1 cellular context compared by ENCODE assay signal in the genomic region with DNA sequence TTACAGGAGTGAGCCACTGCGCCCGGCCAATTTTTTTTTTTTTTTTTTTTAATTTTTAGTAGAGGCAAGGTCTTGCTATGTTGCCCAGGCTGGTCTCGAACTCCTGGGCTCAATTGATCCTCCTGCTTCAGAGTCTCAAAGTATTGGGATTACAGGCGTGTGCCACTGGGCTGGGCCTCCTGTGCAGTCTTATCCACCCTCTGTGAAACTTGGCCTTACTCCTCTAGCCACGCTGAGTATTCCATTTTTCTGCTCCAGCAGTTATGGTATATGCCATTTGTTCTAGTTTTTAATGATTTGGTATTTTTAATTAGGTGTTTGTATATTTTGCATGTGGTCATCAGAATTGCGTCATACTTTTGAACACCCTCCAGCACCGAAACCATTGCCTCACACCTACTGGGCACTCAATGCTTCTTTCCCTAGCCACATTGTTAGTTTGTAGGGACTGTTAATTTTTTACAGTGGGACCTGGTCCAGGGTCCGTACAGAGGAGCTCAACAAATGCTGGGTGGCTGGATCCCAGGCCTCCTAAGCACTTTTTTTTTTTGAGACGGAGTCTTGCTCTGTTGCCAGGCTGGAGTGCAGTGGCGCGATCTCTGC.
A peak's percentile ranks its signal among the peaks of the same experiment; 100 is the strongest.
TF ChIP-seq lines count a peak whose summit lies in the region.

No MANE protein-coding gene starts in this region.

TF ChIP-seq in GM12878, 131 proteins besides CTCF, POLR2A, EP300 and RAD21:
- TF ChIP-seq IKZF1 (conservative IDR thresholded peaks at IDR 0.05) (peak; percentile 28; the same call in 1 of the 2 replicates), CEBPB (IDR thresholded peaks at IDR 0.05; ENCODE audit: borderline replicate concordance in 1 of 2, low read depth in 2 of 2, low read length in 2 of 2) (no peak), MTA2 (IDR thresholded peaks at IDR 0.05; ENCODE audit: low read depth) (peak; percentile 49; the same call in 1 of the 2 replicates), DPF2 (IDR thresholded peaks at IDR 0.05) (0 out of 2 replicates have a peak, but pooled peaks have one; percentile 32), POLR2AphosphoS2 (IDR thresholded peaks at IDR 0.05; ENCODE audit: low read depth, low read length) (no peak), NR2C1 (IDR thresholded peaks at IDR 0.05) (no peak), CHD4 (IDR thresholded peaks at IDR 0.05) (no peak), ZNF274 (IDR thresholded peaks at IDR 0.05; ENCODE audit: insufficient read depth, insufficient read length) (no peak), CREB1 (IDR thresholded peaks at IDR 0.05; ENCODE audit: low read depth) (no peak), ATF7 (IDR thresholded peaks at IDR 0.05; ENCODE audit: low read depth) (peak; percentile 81; the same call in 1 of the 2 replicates), SUZ12 (IDR thresholded peaks at IDR 0.05; ENCODE audit: unreplicated experiment) (no peak)
- TF ChIP-seq, protein P1, sequence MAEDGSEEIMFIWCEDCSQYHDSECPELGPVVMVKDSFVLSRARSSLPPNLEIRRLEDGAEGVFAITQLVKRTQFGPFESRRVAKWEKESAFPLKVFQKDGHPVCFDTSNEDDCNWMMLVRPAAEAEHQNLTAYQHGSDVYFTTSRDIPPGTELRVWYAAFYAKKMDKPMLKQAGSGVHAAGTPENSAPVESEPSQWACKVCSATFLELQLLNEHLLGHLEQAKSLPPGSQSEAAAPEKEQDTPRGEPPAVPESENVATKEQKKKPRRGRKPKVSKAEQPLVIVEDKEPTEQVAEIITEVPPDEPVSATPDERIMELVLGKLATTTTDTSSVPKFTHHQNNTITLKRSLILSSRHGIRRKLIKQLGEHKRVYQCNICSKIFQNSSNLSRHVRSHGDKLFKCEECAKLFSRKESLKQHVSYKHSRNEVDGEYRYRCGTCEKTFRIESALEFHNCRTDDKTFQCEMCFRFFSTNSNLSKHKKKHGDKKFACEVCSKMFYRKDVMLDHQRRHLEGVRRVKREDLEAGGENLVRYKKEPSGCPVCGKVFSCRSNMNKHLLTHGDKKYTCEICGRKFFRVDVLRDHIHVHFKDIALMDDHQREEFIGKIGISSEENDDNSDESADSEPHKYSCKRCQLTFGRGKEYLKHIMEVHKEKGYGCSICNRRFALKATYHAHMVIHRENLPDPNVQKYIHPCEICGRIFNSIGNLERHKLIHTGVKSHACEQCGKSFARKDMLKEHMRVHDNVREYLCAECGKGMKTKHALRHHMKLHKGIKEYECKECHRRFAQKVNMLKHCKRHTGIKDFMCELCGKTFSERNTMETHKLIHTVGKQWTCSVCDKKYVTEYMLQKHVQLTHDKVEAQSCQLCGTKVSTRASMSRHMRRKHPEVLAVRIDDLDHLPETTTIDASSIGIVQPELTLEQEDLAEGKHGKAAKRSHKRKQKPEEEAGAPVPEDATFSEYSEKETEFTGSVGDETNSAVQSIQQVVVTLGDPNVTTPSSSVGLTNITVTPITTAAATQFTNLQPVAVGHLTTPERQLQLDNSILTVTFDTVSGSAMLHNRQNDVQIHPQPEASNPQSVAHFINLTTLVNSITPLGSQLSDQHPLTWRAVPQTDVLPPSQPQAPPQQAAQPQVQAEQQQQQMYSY (CRISPR knock-in tag; IDR thresholded peaks at IDR 0.05) = no peak
- TF ChIP-seq, protein P2, sequence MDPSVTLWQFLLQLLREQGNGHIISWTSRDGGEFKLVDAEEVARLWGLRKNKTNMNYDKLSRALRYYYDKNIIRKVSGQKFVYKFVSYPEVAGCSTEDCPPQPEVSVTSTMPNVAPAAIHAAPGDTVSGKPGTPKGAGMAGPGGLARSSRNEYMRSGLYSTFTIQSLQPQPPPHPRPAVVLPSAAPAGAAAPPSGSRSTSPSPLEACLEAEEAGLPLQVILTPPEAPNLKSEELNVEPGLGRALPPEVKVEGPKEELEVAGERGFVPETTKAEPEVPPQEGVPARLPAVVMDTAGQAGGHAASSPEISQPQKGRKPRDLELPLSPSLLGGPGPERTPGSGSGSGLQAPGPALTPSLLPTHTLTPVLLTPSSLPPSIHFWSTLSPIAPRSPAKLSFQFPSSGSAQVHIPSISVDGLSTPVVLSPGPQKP (IDR thresholded peaks at IDR 0.05; ENCODE audit: low read depth, low read length) = no peak
